In genomic region chr16:75064403-75065148, GRCh38 we compare ENCODE assay signal across 8 cellular contexts. TPM values are rescaled to one million over a fixed set of nuclear protein-coding genes. Genes with fewer than 3 reads are reported as not detected.
DNase-seq lines count a peak whose midpoint lies in the region; ATAC-seq and TF ChIP-seq lines count a peak whose summit lies in the region.

No MANE protein-coding gene starts in this region.

- 83% methylated on average over 15 of the region's 15 CpGs for WGBS in smooth muscle cell (ENCODE audit: low lambda C conversion rate)

- peaks cover 33% of the 10 kb centered on the region for H3K4me1 Mint-ChIP-seq in activated naive CD4-positive, alpha-beta T cell treated with anti-CD3 and anti-CD28 coated beads, Interleukin-2, amount 10 ng/mL, durations not matched to agents 7 days and 5 days
- H3K4me1 Mint-ChIP-seq in nephron = peaks cover 51% of the 10 kb centered on the region

- peaks cover 99% of the 10 kb centered on the region for H4K20me1 ChIP-seq in smooth muscle cell (ENCODE audit: low read depth)

- no peak for ATAC-seq in HG03175 (IDR thresholded peaks at IDR 0.05; ENCODE audit: unreplicated experiment)

- no peaks in the 10 kb centered on the region for H3K27me3 ChIP-seq in smooth muscle cell (ENCODE audit: low read depth)

- H3K27me3 Mint-ChIP-seq in activated naive CD4-positive, alpha-beta T cell treated with anti-CD3 and anti-CD28 coated beads, Interleukin-2, amount 10 ng/mL, durations not matched to agents 7 days and 5 days = no peaks in the 10 kb centered on the region
- no peaks in the 10 kb centered on the region for H3K27me3 Mint-ChIP-seq in nephron (ENCODE audit: low read depth)

- TF ChIP-seq CTCF in nephron (IDR thresholded peaks at IDR 0.05; ENCODE audit: unreplicated experiment in 3 of 3) (no peak), smooth muscle cell (IDR thresholded peaks at IDR 0.05; ENCODE audit: borderline replicate concordance, insufficient read depth, poor library complexity, severe bottlenecking) (no peak)

- H3K9me3 ChIP-seq in smooth muscle cell (replicated peaks; ENCODE audit: low read depth) = no peaks in the 10 kb centered on the region

- no peaks in the 10 kb centered on the region for H3F3A ChIP-seq in smooth muscle cell (ENCODE audit: low read depth)

- H3K27ac Mint-ChIP-seq in activated naive CD4-positive, alpha-beta T cell treated with anti-CD3 and anti-CD28 coated beads, Interleukin-2, amount 10 ng/mL, durations not matched to agents 7 days and 5 days = peak overlapping the region; percentile 84
- H3K27ac Mint-ChIP-seq in nephron = peak overlapping the region; percentile 42 to 60 (median 59)

- no peaks in the 10 kb centered on the region for H3K36me3 Mint-ChIP-seq in activated naive CD4-positive, alpha-beta T cell treated with anti-CD3 and anti-CD28 coated beads, Interleukin-2, amount 10 ng/mL, durations not matched to agents 7 days and 5 days
- no peaks in the 10 kb centered on the region for H3K36me3 Mint-ChIP-seq in nephron (ENCODE audit: low read depth)

- DNase-seq in Daoy (ENCODE audit: low read depth) (peak; percentile 65), NCI-H2029 (lab: John Stamatoyannopoulos, UW) (peak; percentile 72), cerebellum (ENCODE audit: low spot score) (no peak), NCI-H69 (lab: John Stamatoyannopoulos, UW) (no peak), smooth muscle cell (lab: John Stamatoyannopoulos, UW; ENCODE audit: unreplicated experiment) (no peak)
- peak; percentile 46 for DNase-seq in activated naive CD4-positive, alpha-beta T cell treated with anti-CD3 and anti-CD28 coated beads, Interleukin-2, amount 10 ng/mL, durations not matched to agents 7 days and 5 days

- H3K4me2 ChIP-seq in smooth muscle cell = no peak overlapping the region

- no peak overlapping the region for H3K4me3 ChIP-seq in smooth muscle cell

- no peaks in the 10 kb centered on the region for H3K9me3 Mint-ChIP-seq in activated naive CD4-positive, alpha-beta T cell treated with anti-CD3 and anti-CD28 coated beads, Interleukin-2, amount 10 ng/mL, durations not matched to agents 7 days and 5 days
- H3K9me3 Mint-ChIP-seq in nephron = no peaks in the 10 kb centered on the region

- no peaks in the 10 kb centered on the region for H3K36me3 ChIP-seq in smooth muscle cell (ENCODE audit: low read depth)

- peak overlapping the region; percentile 38 for H3K4me3 Mint-ChIP-seq in activated naive CD4-positive, alpha-beta T cell treated with anti-CD3 and anti-CD28 coated beads, Interleukin-2, amount 10 ng/mL, durations not matched to agents 7 days and 5 days
- H3K4me3 Mint-ChIP-seq in nephron = no peak overlapping the region

- H3K9ac ChIP-seq in smooth muscle cell (ENCODE audit: low read depth) = no peak overlapping the region

- H3K79me2 ChIP-seq in smooth muscle cell (ENCODE audit: low read depth) = peaks cover 71% of the 10 kb centered on the region

- CTCF ChIA-PET in activated naive CD4-positive, alpha-beta T cell treated with anti-CD3 and anti-CD28 coated beads, Interleukin-2, amount 10 ng/mL, durations not matched to agents 7 days and 5 days (lab: Charles Lee) = interaction anchor here (0.8 to 3.7 kb wide), 9 partner anchors 9 to 252 kb away, joined by 3 to 24 read pairs (median 4); no protein-coding TSS in a partner anchor

- H3K27ac ChIP-seq in smooth muscle cell (ENCODE audit: low read depth) = no peak overlapping the region

- H3K4me1 ChIP-seq in smooth muscle cell (ENCODE audit: low read depth) = peaks cover 9% of the 10 kb centered on the region

- no peak overlapping the region for H2AFZ ChIP-seq in smooth muscle cell (ENCODE audit: low read depth)

RNA-seq across cellular contexts. Expression of gene LDHD, which starts 52.0 kb away (rescaled TPM):
- total RNA-seq in Daoy (2014; rRNA removed; shearing (Covaris generic)) = not detected in 2 replicates
- total RNA-seq in cerebellum = 1.00 TPM
- 0.67 and 0.85 TPM in 2 replicates for total RNA-seq in smooth muscle cell
- 1.2 and 1.5 TPM in 2 replicates for polyA plus RNA-seq in smooth muscle cell

Comparison
In these comparisons a context has a peak if more than half of its experiments do, and no peak if none do; other contexts are left out.
1. DNase-seq: peak in Daoy (single experiment), NCI-H2029 (single experiment) and activated naive CD4-positive, alpha-beta T cell treated with anti-CD3 and anti-CD28 coated beads, Interleukin-2, amount 10 ng/mL, durations not matched to agents 7 days and 5 days (single experiment); none in cerebellum (single experiment), NCI-H69 (single experiment) and smooth muscle cell (single experiment).